ENCODE assay signal across 1 cellular context in the genomic region with DNA sequence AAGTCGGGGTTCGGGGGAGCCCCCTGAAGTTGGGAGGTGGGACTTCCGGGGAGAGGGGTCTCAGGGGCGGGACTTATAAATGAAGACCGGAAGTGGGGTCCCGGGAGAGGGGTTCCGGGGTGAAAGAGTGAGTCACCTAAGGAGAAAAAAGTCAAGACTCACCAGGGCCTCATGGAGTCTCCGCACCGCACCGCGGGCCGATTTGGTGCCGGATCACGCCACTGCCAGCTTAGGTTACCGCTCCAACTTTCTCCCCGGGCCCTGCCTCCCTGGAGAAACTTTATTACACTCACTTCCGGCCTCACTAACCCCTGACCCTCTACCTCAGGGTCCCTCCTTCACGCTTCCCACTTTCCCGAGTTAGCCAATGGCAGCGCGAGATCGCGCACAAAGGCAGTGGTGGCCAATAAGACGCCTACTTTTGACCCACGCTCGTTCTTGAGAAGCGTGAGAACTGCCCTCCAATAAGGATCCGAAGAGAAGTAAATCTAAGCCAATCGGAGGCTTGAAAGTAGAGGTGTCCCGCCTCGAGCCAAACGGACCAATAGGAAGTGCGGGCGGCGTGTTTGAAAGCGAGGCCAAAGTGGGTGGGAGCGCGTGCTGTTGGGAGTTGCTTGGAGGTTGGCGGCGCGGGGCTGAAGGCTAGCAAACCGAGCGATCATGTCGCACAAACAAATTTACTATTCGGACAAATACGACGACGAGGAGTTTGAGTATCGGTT.
TF ChIP-seq lines count a peak whose summit lies in the region.

Gene CKS1B, plus strand, starts transcription at position 596 of the 722 bp plus-strand sequence. Its CDS starts 65 bp downstream, at position 661.

TF ChIP-seq in HepG2, 621 proteins besides CTCF, POLR2A, EP300 and RAD21 (continued from another document):
- no peak for TF ChIP-seq SRF (IDR thresholded peaks at IDR 0.05; ENCODE audit: low read depth, low read length)
- TF ChIP-seq ZNF230 (CRISPR knock-in tag; IDR thresholded peaks at IDR 0.05), result 0 out of 2 replicates have a peak, but pooled peaks have one; percentile 38
- TF ChIP-seq MLLT10 (CRISPR knock-in tag; IDR thresholded peaks at IDR 0.05), result no peak
- no peak for TF ChIP-seq MBNL3 (CRISPR knock-in tag; conservative IDR thresholded peaks at IDR 0.05)
